Comparison of ENCODE assay signal across 16 cellular contexts in the genomic region with DNA sequence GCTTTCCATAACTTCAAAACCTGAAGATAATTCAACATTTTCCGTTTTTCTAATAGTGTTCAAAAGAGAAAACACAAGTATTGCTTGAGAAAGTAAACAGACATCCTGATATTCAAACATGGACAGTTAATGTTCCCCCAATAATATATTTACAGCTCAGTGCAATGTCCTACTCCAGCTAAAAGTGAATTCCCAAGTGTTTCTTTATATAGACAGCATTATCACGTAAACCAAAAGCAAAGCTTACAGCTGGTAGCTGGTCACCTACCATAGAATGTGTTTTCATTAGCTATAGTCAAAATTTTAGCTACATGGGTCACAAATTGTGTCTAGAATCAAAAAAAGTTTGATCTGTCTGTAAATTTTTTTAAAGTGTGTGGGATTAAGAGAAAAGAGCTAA. TPM values are rescaled to one million over a fixed set of nuclear protein-coding genes. Genes with fewer than 3 reads are reported as not detected.
A peak's percentile ranks its signal among the peaks of the same experiment; 100 is the strongest.
DNase-seq lines count a peak whose midpoint lies in the region; ATAC-seq and TF ChIP-seq lines count a peak whose summit lies in the region.
"Had no signal": no experiment of that assay in that cellular context is flagged by ENCODE, and none has a peak within 500 bp of the region (broad histone marks: within the 10 kb centered on the region; RNA-seq: fewer than 3 reads in every experiment).

No MANE protein-coding gene starts in this region.

- H3K9ac ChIP-seq in HUES48 (ENCODE audit: low read depth, low read length) = no peak overlapping the region

- peak overlapping the region; percentile 56 for H3K4me2 ChIP-seq in hepatocyte

- H4K20me1 ChIP-seq in hepatocyte (ENCODE audit: insufficient read depth, poor library complexity, severe bottlenecking) = no peaks in the 10 kb centered on the region

- intact Hi-C loops in gastrocnemius medialis (cut with DNase I; ENCODE audit: low total_unique reads) = no loop called here

- H3K36me3 ChIP-seq in HUES48 (ENCODE audit: control insufficient read depth, insufficient read depth, low read length) = no peaks in the 10 kb centered on the region
- peaks cover 2% of the 10 kb centered on the region; the same call in 1 of the 2 replicates for H3K36me3 ChIP-seq in SJSA1
- H3K36me3 ChIP-seq in hepatocyte (replicated peaks; ENCODE audit: insufficient read depth, low read depth) = no peaks in the 10 kb centered on the region
- no peaks in the 10 kb centered on the region for H3K36me3 ChIP-seq in gastrocnemius medialis

- peaks cover 51% of the 10 kb centered on the region for H3K79me2 ChIP-seq in hepatocyte

- H3K27ac ChIP-seq in HUES48 (ENCODE audit: low read depth, low read length) (peak overlapping the region; percentile 62), SJSA1 (0 out of 2 replicates have a peak overlapping the region, but pooled peaks have one; percentile 20), hepatocyte (peak overlapping the region; percentile 85), gastrocnemius medialis (peak overlapping the region; percentile 61 to 77 (median 70))
- H3K27ac ChIP-seq: HL-60 had no signal

- WGBS in hepatocyte (ENCODE audit: low lambda C conversion rate, missing lambda C conversion rate) = 56% methylated on average over 2 of the region's 2 CpGs

- H2AFZ ChIP-seq in hepatocyte = peak overlapping the region; percentile 4

- DNase-seq in SJSA1 (ENCODE audit: low read depth in 1 of 2, low spot score in 2 of 2) (no peak), hepatocyte (ENCODE audit: low spot score) (no peak), gastrocnemius medialis (no peak)
- DNase-seq: activated CD4-positive, alpha-beta T cell treated with anti-CD3 and anti-CD28 coated beads for 48 hours; amygdala; CD4-positive, alpha-beta T cell; dorsolateral prefrontal cortex; islet precursor cell; naive thymus-derived CD8-positive, alpha-beta T cell; NCI-H2227 treated with DMSO at 0.1 percent for 48 hours; T-helper 2 cell had no signal

- H3K9me3 ChIP-seq in HUES48 (ENCODE audit: control insufficient read depth, insufficient read depth, low read length) (no peaks in the 10 kb centered on the region), SJSA1 (replicated peaks) (no peaks in the 10 kb centered on the region), hepatocyte (ENCODE audit: low read depth) (no peaks in the 10 kb centered on the region), gastrocnemius medialis (no peaks in the 10 kb centered on the region)

- H3K4me3 ChIP-seq in HUES48 (ENCODE audit: low read depth, low read length) (no peak overlapping the region), SJSA1 (no peak overlapping the region), hepatocyte (no peak overlapping the region), gastrocnemius medialis (peak overlapping the region in 1 of 4 donors; percentile 14)
- H3K4me3 ChIP-seq: dorsolateral prefrontal cortex had no signal

- in situ Hi-C loops in gastrocnemius medialis (cut with MboI; ENCODE audit: low sequenced_read_pairs in 4 of 4) = no loop called here

- H3K9me2 ChIP-seq in hepatocyte (replicated peaks; ENCODE audit: insufficient read depth) = no peaks in the 10 kb centered on the region

- no peak for TF ChIP-seq CTCF in hepatocyte (IDR thresholded peaks at IDR 0.05; ENCODE audit: poor library complexity)
- TF ChIP-seq CTCF in gastrocnemius medialis (IDR thresholded peaks at IDR 0.05 in 4 of 5, conservative IDR thresholded peaks at IDR 0.05 in 1 of 5) = no peak

- H3K27me3 ChIP-seq in HUES48 (ENCODE audit: control insufficient read depth, insufficient read depth, low read length) = no peaks in the 10 kb centered on the region
- H3K27me3 ChIP-seq in SJSA1 (replicated peaks) = no peaks in the 10 kb centered on the region
- no peaks in the 10 kb centered on the region for H3K27me3 ChIP-seq in hepatocyte
- H3K27me3 ChIP-seq in gastrocnemius medialis = no peaks in the 10 kb centered on the region
- H3K27me3 ChIP-seq: dorsolateral prefrontal cortex had no signal

- no peak for TF ChIP-seq POLR2A in gastrocnemius medialis (IDR thresholded peaks at IDR 0.05)

- peak in 1 of 2 donors; percentile 23 for ATAC-seq in gastrocnemius medialis
- no peak for ATAC-seq in GM21529 (IDR thresholded peaks at IDR 0.05; ENCODE audit: unreplicated experiment)
- no peak for ATAC-seq in GM18868 (IDR thresholded peaks at IDR 0.05; ENCODE audit: unreplicated experiment)
- ATAC-seq in HG02884 (IDR thresholded peaks at IDR 0.05; ENCODE audit: unreplicated experiment) = no peak
- ATAC-seq: naive thymus-derived CD8-positive, alpha-beta T cell had no signal

- peaks cover 20% of the 10 kb centered on the region for H3K4me1 ChIP-seq in HUES48 (ENCODE audit: control insufficient read depth, insufficient read depth, low read length)
- H3K4me1 ChIP-seq in SJSA1 (replicated peaks) = peaks cover 48% of the 10 kb centered on the region
- peaks cover 30% of the 10 kb centered on the region for H3K4me1 ChIP-seq in hepatocyte (ENCODE audit: insufficient read depth)
- H3K4me1 ChIP-seq in gastrocnemius medialis = peaks cover 45 to 46% of the 10 kb centered on the region in 2 donors

RNA-seq across cellular contexts. Expression of a gene that starts 34.9 kb away (rescaled TPM):
- 18.6 and 26.7 TPM in 2 replicates for total RNA-seq in SJSA1 (2014; rRNA removed; shearing (Covaris generic))
- total RNA-seq in hepatocyte (102 and 115 TPM in 2 replicates), gastrocnemius medialis (10 to 100 TPM in 3 of 4 donors, 1 to 10 TPM in 1; 8.6 to 15.7 (median 11.6) TPM)
- 66.3 and 79.9 TPM in 2 replicates for polyA plus RNA-seq in hepatocyte
- total RNA-seq: naive thymus-derived CD8-positive, alpha-beta T cell had no signal
- polyA plus RNA-seq: naive thymus-derived CD8-positive, alpha-beta T cell had no signal

Comparison
In these comparisons a context has a peak if more than half of its experiments do, and no peak if none do; other contexts are left out.
1. H3K27ac ChIP-seq: peak in every context shown above with its lines; median percentile 85 in hepatocyte; 70 in gastrocnemius medialis; 62 in HUES48; 20 in SJSA1.